17 cellular contexts compared by ENCODE assay signal in genomic region chr7:139111885-139112284, GRCh38. TPM values are rescaled to one million over a fixed set of nuclear protein-coding genes. Genes with fewer than 3 reads are reported as not detected.
DNase-seq lines count a peak whose midpoint lies in the region; ATAC-seq, FAIRE-seq and TF ChIP-seq lines count a peak whose summit lies in the region.
"Had no signal": no experiment of that assay in that cellular context is flagged by ENCODE, and none has a peak within 500 bp of the region (broad histone marks: within the 10 kb centered on the region; RNA-seq: fewer than 3 reads in every experiment).

No MANE protein-coding gene starts in this region.

- H3K27me3 Mint-ChIP-seq in activated T-cell treated with anti-CD3 and anti-CD28 coated beads, Interleukin-2, amount 50 U/mL, for 72 hours (ENCODE audit: low read depth): no peaks in the 10 kb centered on the region
- H3K27me3 Mint-ChIP-seq in stimulated activated memory B cell treated with anti-CD40 and anti-IgM and Interleukin-4, amounts not matched to agents 10 μg/mL and 1 μg/mL and 100 μg/mL, for 72 hours: no peaks in the 10 kb centered on the region

- H3K4me3 ChIP-seq in GM12878: no peak overlapping the region

- TF ChIP-seq RAD21 in GM12878 (IDR thresholded peaks at IDR 0.05; ENCODE audit: insufficient read depth, low read depth, low read length): no peak

- RAD21 ChIA-PET in GM12878 (lab: Charles Lee; ENCODE audit: unreplicated experiment): no interaction called here

- no peak for FAIRE-seq in GM12878 (lab: Jason Lieb, UNC)
- FAIRE-seq: GM12892 had no signal

- DNase-seq in activated T-cell treated with anti-CD3 and anti-CD28 coated beads, Interleukin-2, amount 50 U/mL, for 72 hours: no peak
- no peak for DNase-seq in activated T-cell treated with anti-CD3 and anti-CD28 coated beads for 4 hours
- peak; percentile 62 for DNase-seq in OCI-M1 (lab: John Stamatoyannopoulos, UW)
- DNase-seq in GM12878 (ENCODE audit: low read depth, low spot score): no peak
- DNase-seq in hippocampal formation (lab: John Stamatoyannopoulos, UW): no peak
- DNase-seq: activated CD8-positive, alpha-beta memory T cell treated with anti-CD3 and anti-CD28 coated beads, Interleukin-2, amount 50 U/mL, for 48 hours; DMS79; effector CD8-positive, alpha-beta T cell; foreskin keratinocyte; KBM-7; NCI-H1436 treated with DMSO at 0.1 percent for 48 hours; NCI-H524; RPMI8226 had no signal

- H3K9me3 Mint-ChIP-seq in activated T-cell treated with anti-CD3 and anti-CD28 coated beads, Interleukin-2, amount 50 U/mL, for 72 hours: peaks cover 3 to 4% of the 10 kb centered on the region in 2 donors
- peaks cover 4% of the 10 kb centered on the region for H3K9me3 Mint-ChIP-seq in stimulated activated memory B cell treated with anti-CD40 and anti-IgM and Interleukin-4, amounts not matched to agents 10 μg/mL and 1 μg/mL and 100 μg/mL, for 72 hours

- H3K36me3 ChIP-seq in GM12878 (ENCODE audit: control insufficient read depth in 2 of 2, insufficient read depth in 2 of 2, low read length in 1 of 2): no peaks in the 10 kb centered on the region

- no peak overlapping the region for H3K27ac ChIP-seq in GM12878 (ENCODE audit: control insufficient read depth, insufficient read depth)
- H3K27ac ChIP-seq: foreskin keratinocyte had no signal

- no peak for TF ChIP-seq EP300 in GM12878 (IDR thresholded peaks at IDR 0.05; ENCODE audit: borderline replicate concordance in 1 of 2, control insufficient read depth in 1 of 2, low read depth in 2 of 2, low read length in 2 of 2)

- no peak for TF ChIP-seq POLR2A in GM12878 (IDR thresholded peaks at IDR 0.05; ENCODE audit: low read depth, low read length)
- no peak for TF ChIP-seq POLR2A in GM18505 (IDR thresholded peaks at IDR 0.05; ENCODE audit: borderline replicate concordance, extremely low read depth, insufficient read depth, insufficient read length)

- peaks cover 32% of the 10 kb centered on the region for H3K79me2 ChIP-seq in GM12878 (ENCODE audit: control insufficient read depth, insufficient read depth, low read length)

- H3K4me3 Mint-ChIP-seq in activated T-cell treated with anti-CD3 and anti-CD28 coated beads, Interleukin-2, amount 50 U/mL, for 72 hours: peak overlapping the region; percentile 81 to 100
- peak overlapping the region; percentile 43 for H3K4me3 Mint-ChIP-seq in stimulated activated memory B cell treated with anti-CD40 and anti-IgM and Interleukin-4, amounts not matched to agents 10 μg/mL and 1 μg/mL and 100 μg/mL, for 72 hours

- POLR2A ChIA-PET in GM12878 (lab: Charles Lee): interaction anchor here (1.0 kb wide), 1 partner anchor 17 kb away, joined by 4 read pairs; no protein-coding TSS in a partner anchor

- peak overlapping the region; percentile 97 for H3K27ac Mint-ChIP-seq in activated T-cell treated with anti-CD3 and anti-CD28 coated beads, Interleukin-2, amount 50 U/mL, for 72 hours
- peak overlapping the region; percentile 94 for H3K27ac Mint-ChIP-seq in stimulated activated memory B cell treated with anti-CD40 and anti-IgM and Interleukin-4, amounts not matched to agents 10 μg/mL and 1 μg/mL and 100 μg/mL, for 72 hours

- CTCF ChIA-PET in GM12878 (lab: Yijun Ruan, JAX): interaction anchor here (1.3 kb wide), 1 partner anchor 22 kb away, joined by 4 read pairs; a partner anchor contains a TSS

- SMC1A ChIA-PET in GM12878 (lab: Charles Lee; ENCODE audit: uncharacterized antibody, unreplicated experiment): no interaction called here

- peaks cover 12 to 25% of the 10 kb centered on the region in 2 donors for H3K36me3 Mint-ChIP-seq in activated T-cell treated with anti-CD3 and anti-CD28 coated beads, Interleukin-2, amount 50 U/mL, for 72 hours (ENCODE audit: insufficient read depth in 2 of 2)
- peaks cover 20% of the 10 kb centered on the region for H3K36me3 Mint-ChIP-seq in stimulated activated memory B cell treated with anti-CD40 and anti-IgM and Interleukin-4, amounts not matched to agents 10 μg/mL and 1 μg/mL and 100 μg/mL, for 72 hours

- no peaks in the 10 kb centered on the region; the same call in 1 of the 3 replicates for H3K9me3 ChIP-seq in GM12878 (replicated peaks; ENCODE audit: control insufficient read depth, insufficient read depth, low read length)

- no peak for TF ChIP-seq CTCF in GM12878 (IDR thresholded peaks at IDR 0.05 in 2 of 3, conservative IDR thresholded peaks at IDR 0.05 in 1 of 3; ENCODE audit: control insufficient read depth in 2 of 3, extremely low read depth in 1 of 3, insufficient read depth in 1 of 3, low read depth in 3 of 3, low read length in 3 of 3)

- peaks cover 6% of the 10 kb centered on the region; the same call in 1 of the 2 replicates for H3K4me1 ChIP-seq in GM12878 (ENCODE audit: control insufficient read depth, insufficient read depth, low read length)
- H3K4me1 ChIP-seq: foreskin keratinocyte had no signal

- H3K27me3 ChIP-seq in GM12878 (replicated peaks in 1 of 2; ENCODE audit: control insufficient read depth in 2 of 2, insufficient read depth in 2 of 2, low read length in 1 of 2): no peaks in the 10 kb centered on the region

- BruUV-seq in GM12878 (replicated peaks; lab: Mats Ljungman, UMichigan): no TSS peak

- H2AFZ ChIP-seq in GM12878 (ENCODE audit: control insufficient read depth, low read depth, low read length): no peak overlapping the region

- peaks cover 42% of the 10 kb centered on the region for H3K4me1 Mint-ChIP-seq in activated T-cell treated with anti-CD3 and anti-CD28 coated beads, Interleukin-2, amount 50 U/mL, for 72 hours (ENCODE audit: low read depth)
- H3K4me1 Mint-ChIP-seq in stimulated activated memory B cell treated with anti-CD40 and anti-IgM and Interleukin-4, amounts not matched to agents 10 μg/mL and 1 μg/mL and 100 μg/mL, for 72 hours: peaks cover 17% of the 10 kb centered on the region

- intact Hi-C loops in GM12878 (cut with micrococcal nuclease; ENCODE audit: unreplicated experiment): no loop called here

- WGBS in GM12878 (ENCODE audit: insufficient coverage, insufficient replicate concordance, low lambda C conversion rate, missing lambda C conversion rate): 100% methylated on average over 1 of the region's 1 CpG

- H4K20me1 ChIP-seq in GM12878 (ENCODE audit: control insufficient read depth, insufficient read depth): no peaks in the 10 kb centered on the region; the same call in 1 of the 2 replicates

- no peak overlapping the region for H3K4me2 ChIP-seq in GM12878 (ENCODE audit: control insufficient read depth, insufficient read depth)

- ATAC-seq in activated T-cell treated with anti-CD3 and anti-CD28 coated beads, Interleukin-2, amount 50 U/mL, for 72 hours (replicated peaks in 1 of 2): no peak
- ATAC-seq in GM12878 (no peak), GM18505 (IDR thresholded peaks at IDR 0.05; ENCODE audit: unreplicated experiment) (no peak), GM21619 (IDR thresholded peaks at IDR 0.05; ENCODE audit: unreplicated experiment) (no peak)
- ATAC-seq in stimulated activated memory B cell treated with anti-CD40 and anti-IgM and Interleukin-4, amounts not matched to agents 10 μg/mL and 1 μg/mL and 100 μg/mL, for 72 hours: no peak
- ATAC-seq: foreskin keratinocyte had no signal

- no peak overlapping the region for H3K9ac ChIP-seq in GM12878 (ENCODE audit: control insufficient read depth, insufficient read depth, low read length)

- in situ Hi-C loops in GM12878 (cut with MboI): loop anchor here (5.0 to 10.0 kb wide), 2 partner anchors 245 to 943 kb away; partner anchors contain the start of gene LUC7L2

TF ChIP-seq in GM12878, 131 proteins besides CTCF, POLR2A, EP300 and RAD21 (continues in another document):
- TF ChIP-seq, protein P1, sequence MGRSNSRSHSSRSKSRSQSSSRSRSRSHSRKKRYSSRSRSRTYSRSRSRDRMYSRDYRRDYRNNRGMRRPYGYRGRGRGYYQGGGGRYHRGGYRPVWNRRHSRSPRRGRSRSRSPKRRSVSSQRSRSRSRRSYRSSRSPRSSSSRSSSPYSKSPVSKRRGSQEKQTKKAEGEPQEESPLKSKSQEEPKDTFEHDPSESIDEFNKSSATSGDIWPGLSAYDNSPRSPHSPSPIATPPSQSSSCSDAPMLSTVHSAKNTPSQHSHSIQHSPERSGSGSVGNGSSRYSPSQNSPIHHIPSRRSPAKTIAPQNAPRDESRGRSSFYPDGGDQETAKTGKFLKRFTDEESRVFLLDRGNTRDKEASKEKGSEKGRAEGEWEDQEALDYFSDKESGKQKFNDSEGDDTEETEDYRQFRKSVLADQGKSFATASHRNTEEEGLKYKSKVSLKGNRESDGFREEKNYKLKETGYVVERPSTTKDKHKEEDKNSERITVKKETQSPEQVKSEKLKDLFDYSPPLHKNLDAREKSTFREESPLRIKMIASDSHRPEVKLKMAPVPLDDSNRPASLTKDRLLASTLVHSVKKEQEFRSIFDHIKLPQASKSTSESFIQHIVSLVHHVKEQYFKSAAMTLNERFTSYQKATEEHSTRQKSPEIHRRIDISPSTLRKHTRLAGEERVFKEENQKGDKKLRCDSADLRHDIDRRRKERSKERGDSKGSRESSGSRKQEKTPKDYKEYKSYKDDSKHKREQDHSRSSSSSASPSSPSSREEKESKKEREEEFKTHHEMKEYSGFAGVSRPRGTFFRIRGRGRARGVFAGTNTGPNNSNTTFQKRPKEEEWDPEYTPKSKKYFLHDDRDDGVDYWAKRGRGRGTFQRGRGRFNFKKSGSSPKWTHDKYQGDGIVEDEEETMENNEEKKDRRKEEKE (IDR thresholded peaks at IDR 0.05): no peak
- no peak for TF ChIP-seq STAT3 (IDR thresholded peaks at IDR 0.05; ENCODE audit: low read depth, low read length)
- TF ChIP-seq GABPA (IDR thresholded peaks at IDR 0.05; ENCODE audit: low read depth): no peak
- no peak for TF ChIP-seq NFYA (IDR thresholded peaks at IDR 0.05; ENCODE audit: borderline replicate concordance, low read depth, low read length)

RNA-seq across cellular contexts. Expression of gene ZC3HAV1, which starts 2.4 kb away (rescaled TPM):
- total RNA-seq in activated T-cell treated with anti-CD3 and anti-CD28 coated beads, Interleukin-2, amount 50 U/mL, for 72 hours: 100 to 1,000 TPM in 1 of 2 donors, 10 to 100 TPM in 1; 78.1 to 114 TPM
- total RNA-seq in GM12878 (2013; cell fraction: nucleolus; rRNA removed): 42.6 and 46.8 TPM in 2 replicates
- total RNA-seq in GM12878 (2014; rRNA removed) (43.1 and 45.4 TPM in 2 replicates), GM12878 (2014; rRNA removed; fragmentation: Illumina TruSeq; extraction: Trizol) (46.3 and 47.5 TPM in 2 replicates), GM12878 (2021) (49.4 and 55.3 TPM in 2 replicates)
- polyA plus RNA-seq in GM12878 (2011; ENCODE audit: low read depth): 17.9 TPM
- polyA plus RNA-seq in GM12878 (2011; rRNA removed) (24.1 and 29.8 TPM in 2 replicates), GM12878 (2014; fragmentation: Illumina TruSeq; extraction: Trizol) (48.5 and 58.2 TPM in 2 replicates), GM12878 (2014; fragmentation: Nextera tagmentation; extraction: Ambion mirVana) (10 to 100 TPM; 18.5 to 19.7 TPM), GM12878 (2014; rRNA removed) (32.4 and 35.2 TPM in 2 replicates), GM12878 (2016; fragmentation: Nextera tagmentation; extraction: Ambion mirVana) (10 to 100 TPM; 46.4 to 51.4 TPM)
- 21.6 and 24.2 TPM in 2 replicates for polyA plus RNA-seq in GM12878 (2011; cell fraction: cytosol; rRNA removed)
- polyA plus RNA-seq in GM12878 (2011; cell fraction: nucleus; rRNA removed): 17.6 and 24.1 TPM in 2 replicates
- polyA plus RNA-seq in GM12878 (2012): 20.0 and 21.3 TPM in 2 replicates
- 35.4 and 46.3 TPM in 2 replicates for polyA minus RNA-seq in GM12878 (2011; rRNA and poly(A)+ RNA removed)
- 17.9 and 26.4 TPM in 2 replicates for polyA minus RNA-seq in GM12878 (2011; cell fraction: cytosol; rRNA and poly(A)+ RNA removed)
- 20.9 and 39.8 TPM in 2 replicates for polyA minus RNA-seq in GM12878 (2011; cell fraction: nucleus; rRNA and poly(A)+ RNA removed)
